In genomic region chr2:17539993-17540812, GRCh38 we compare ENCODE assay signal across 9 cellular contexts. TPM values are rescaled to one million over a fixed set of nuclear protein-coding genes. Genes with fewer than 3 reads are reported as not detected.
DNase-seq lines count a peak whose midpoint lies in the region; ATAC-seq and TF ChIP-seq lines count a peak whose summit lies in the region.
"Had no signal": no experiment of that assay in that cellular context is flagged by ENCODE, and none has a peak within 500 bp of the region (broad histone marks: within the 10 kb centered on the region; RNA-seq: fewer than 3 reads in every experiment).

Gene VSNL1 (plus strand): TSS chr2:17540696. CDS start chr2:17592075, 51,379 bp downstream.

- H3K36me3 Mint-ChIP-seq in MCF 10A (ENCODE audit: insufficient read depth, unreplicated experiment) = peaks cover 6% of the 10 kb centered on the region
- no peaks in the 10 kb centered on the region for H3K36me3 Mint-ChIP-seq in activated naive CD4-positive, alpha-beta T cell treated with anti-CD3 and anti-CD28 coated beads, Interleukin-2, amount 10 ng/mL, durations not matched to agents 7 days and 5 days

- peak within 1 kb of the TSS; percentile 12 for H3K27ac ChIP-seq in iPS-20b (ENCODE audit: low read length)
- H3K27ac ChIP-seq: neutrophil had no signal

- H3K27me3 Mint-ChIP-seq in MCF 10A (ENCODE audit: insufficient read depth, unreplicated experiment) = no peaks in the 10 kb centered on the region
- H3K27me3 Mint-ChIP-seq in activated naive CD4-positive, alpha-beta T cell treated with anti-CD3 and anti-CD28 coated beads, Interleukin-2, amount 10 ng/mL, durations not matched to agents 7 days and 5 days = peaks cover 57% of the 10 kb centered on the region

- peak within 1 kb of the TSS; percentile 85 for H3K27ac Mint-ChIP-seq in MCF 10A (ENCODE audit: low read depth, unreplicated experiment)
- no peak within 1 kb of the TSS for H3K27ac Mint-ChIP-seq in activated naive CD4-positive, alpha-beta T cell treated with anti-CD3 and anti-CD28 coated beads, Interleukin-2, amount 10 ng/mL, durations not matched to agents 7 days and 5 days

- peak; percentile 82 for DNase-seq in DMS153 treated with DMSO at 0.1 percent for 48 hours (lab: John Stamatoyannopoulos, UW; ENCODE audit: unreplicated experiment)
- DNase-seq in NCI-H1694 treated with DMSO at 0.1 percent for 48 hours (lab: John Stamatoyannopoulos, UW) = peak; percentile 74
- DNase-seq in MCF 10A (ENCODE audit: unreplicated experiment) = peak; percentile 94
- peak; percentile 58 for DNase-seq in skeletal muscle cell (ENCODE audit: low read depth)
- DNase-seq in activated naive CD4-positive, alpha-beta T cell treated with anti-CD3 and anti-CD28 coated beads, Interleukin-2, amount 10 ng/mL, durations not matched to agents 7 days and 5 days = no peak
- no peak for DNase-seq in NCI-H2029 (lab: John Stamatoyannopoulos, UW)

- H3K4me3 ChIP-seq in iPS-20b (ENCODE audit: low read length) (peak within 1 kb of the TSS; percentile 95), skeletal muscle cell (ENCODE audit: low read depth, low read length) (peak within 1 kb of the TSS; percentile 54)

- peaks cover 34% of the 10 kb centered on the region for H3K4me1 Mint-ChIP-seq in MCF 10A (ENCODE audit: insufficient read depth, unreplicated experiment)
- peaks cover 2% of the 10 kb centered on the region for H3K4me1 Mint-ChIP-seq in activated naive CD4-positive, alpha-beta T cell treated with anti-CD3 and anti-CD28 coated beads, Interleukin-2, amount 10 ng/mL, durations not matched to agents 7 days and 5 days

- TF ChIP-seq CTCF in MCF 10A (IDR thresholded peaks at IDR 0.05; ENCODE audit: unreplicated experiment) = no peak

- CTCF ChIA-PET in MCF 10A (lab: Yijun Ruan, JAX) = interaction anchor here (0.5 to 3.7 kb wide), 17 partner anchors 9 to 1535 kb away, joined by 3 to 18 read pairs (median 3); no protein-coding TSS in a partner anchor
- CTCF ChIA-PET in activated naive CD4-positive, alpha-beta T cell treated with anti-CD3 and anti-CD28 coated beads, Interleukin-2, amount 10 ng/mL, durations not matched to agents 7 days and 5 days (lab: Charles Lee) = no interaction called here

- no peak for ATAC-seq in HG02763 (IDR thresholded peaks at IDR 0.05; ENCODE audit: unreplicated experiment)

- intact Hi-C loops in MCF 10A (cut with micrococcal nuclease) = loop anchor here (1.0 to 10.0 kb wide), 6 partner anchors 21 to 235 kb away; partner anchors contain the start of gene RAD51AP2

- no peaks in the 10 kb centered on the region for H3K9me3 ChIP-seq in iPS-20b (ENCODE audit: insufficient read depth, low read depth, low read length)
- H3K9me3 ChIP-seq: neutrophil had no signal

- no peaks in the 10 kb centered on the region for H3K36me3 ChIP-seq in iPS-20b (ENCODE audit: insufficient read depth, low read depth, low read length)
- H3K36me3 ChIP-seq: neutrophil had no signal

- no peaks in the 10 kb centered on the region for H3K9me3 Mint-ChIP-seq in MCF 10A (ENCODE audit: unreplicated experiment)
- H3K9me3 Mint-ChIP-seq in activated naive CD4-positive, alpha-beta T cell treated with anti-CD3 and anti-CD28 coated beads, Interleukin-2, amount 10 ng/mL, durations not matched to agents 7 days and 5 days = no peaks in the 10 kb centered on the region

- POLR2A ChIA-PET in MCF 10A (lab: Yijun Ruan, JAX) = interaction anchor here (0.5 to 5.2 kb wide), 23 partner anchors 10 to 866 kb away, joined by 3 to 53 read pairs (median 4); partner anchors contain the start of gene RAD51AP2

- H3K4me3 Mint-ChIP-seq in MCF 10A (ENCODE audit: unreplicated experiment) = peak within 1 kb of the TSS; percentile 87
- H3K4me3 Mint-ChIP-seq in activated naive CD4-positive, alpha-beta T cell treated with anti-CD3 and anti-CD28 coated beads, Interleukin-2, amount 10 ng/mL, durations not matched to agents 7 days and 5 days = no peak within 1 kb of the TSS

- peak within 1 kb of the TSS; percentile 88 for H3K9ac ChIP-seq in iPS-20b (ENCODE audit: low read depth, low read length)

- H3K27me3 ChIP-seq in iPS-20b (ENCODE audit: insufficient read depth, low read length) = peaks cover 56% of the 10 kb centered on the region

- peaks cover 30% of the 10 kb centered on the region for H3K4me1 ChIP-seq in iPS-20b (ENCODE audit: insufficient read depth, low read length)

- BruUV-seq in MCF 10A (replicated peaks; lab: Mats Ljungman, UMichigan) = TSS peak; percentile 57

RNA-seq across cellular contexts. Expression of gene VSNL1, which starts in this region (rescaled TPM):
- total RNA-seq in MCF 10A (2022) = 1.3 and 2.4 TPM in 2 replicates

Comparison
In these comparisons a context has a peak if more than half of its experiments do, and no peak if none do; other contexts are left out.
1. DNase-seq: peak in DMS153 treated with DMSO at 0.1 percent for 48 hours (single experiment), NCI-H1694 treated with DMSO at 0.1 percent for 48 hours (single experiment), MCF 10A (single experiment) and skeletal muscle cell (single experiment); none in activated naive CD4-positive, alpha-beta T cell treated with anti-CD3 and anti-CD28 coated beads, Interleukin-2, amount 10 ng/mL, durations not matched to agents 7 days and 5 days (single experiment) and NCI-H2029 (single experiment).